ENCODE assay signal across 1 cellular context in the genomic region with DNA sequence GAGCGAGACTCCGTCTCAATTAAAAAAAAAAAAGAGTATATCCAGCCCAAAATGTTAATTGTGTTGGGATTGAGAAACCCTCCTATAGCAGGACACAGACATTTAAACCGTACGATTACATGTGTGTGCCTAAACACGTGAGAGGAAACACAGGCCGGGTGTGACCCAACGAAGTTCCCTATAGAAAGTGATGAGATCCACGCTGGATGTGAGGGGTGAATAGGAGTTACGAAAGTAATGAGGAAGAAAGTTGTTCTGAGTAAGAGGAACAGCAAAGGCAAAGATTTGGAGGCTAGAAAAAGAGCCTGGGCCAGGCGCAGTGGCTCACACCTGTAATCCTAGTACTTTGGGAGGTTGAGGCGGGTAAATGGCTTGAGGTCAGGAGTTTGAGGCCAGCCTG.
TF ChIP-seq lines count a peak whose summit lies in the region.

No MANE protein-coding gene starts in this region.

TF ChIP-seq in WTC11, 78 proteins besides CTCF, POLR2A, EP300 and RAD21 (continued from another document):
- TF ChIP-seq, protein P1, sequence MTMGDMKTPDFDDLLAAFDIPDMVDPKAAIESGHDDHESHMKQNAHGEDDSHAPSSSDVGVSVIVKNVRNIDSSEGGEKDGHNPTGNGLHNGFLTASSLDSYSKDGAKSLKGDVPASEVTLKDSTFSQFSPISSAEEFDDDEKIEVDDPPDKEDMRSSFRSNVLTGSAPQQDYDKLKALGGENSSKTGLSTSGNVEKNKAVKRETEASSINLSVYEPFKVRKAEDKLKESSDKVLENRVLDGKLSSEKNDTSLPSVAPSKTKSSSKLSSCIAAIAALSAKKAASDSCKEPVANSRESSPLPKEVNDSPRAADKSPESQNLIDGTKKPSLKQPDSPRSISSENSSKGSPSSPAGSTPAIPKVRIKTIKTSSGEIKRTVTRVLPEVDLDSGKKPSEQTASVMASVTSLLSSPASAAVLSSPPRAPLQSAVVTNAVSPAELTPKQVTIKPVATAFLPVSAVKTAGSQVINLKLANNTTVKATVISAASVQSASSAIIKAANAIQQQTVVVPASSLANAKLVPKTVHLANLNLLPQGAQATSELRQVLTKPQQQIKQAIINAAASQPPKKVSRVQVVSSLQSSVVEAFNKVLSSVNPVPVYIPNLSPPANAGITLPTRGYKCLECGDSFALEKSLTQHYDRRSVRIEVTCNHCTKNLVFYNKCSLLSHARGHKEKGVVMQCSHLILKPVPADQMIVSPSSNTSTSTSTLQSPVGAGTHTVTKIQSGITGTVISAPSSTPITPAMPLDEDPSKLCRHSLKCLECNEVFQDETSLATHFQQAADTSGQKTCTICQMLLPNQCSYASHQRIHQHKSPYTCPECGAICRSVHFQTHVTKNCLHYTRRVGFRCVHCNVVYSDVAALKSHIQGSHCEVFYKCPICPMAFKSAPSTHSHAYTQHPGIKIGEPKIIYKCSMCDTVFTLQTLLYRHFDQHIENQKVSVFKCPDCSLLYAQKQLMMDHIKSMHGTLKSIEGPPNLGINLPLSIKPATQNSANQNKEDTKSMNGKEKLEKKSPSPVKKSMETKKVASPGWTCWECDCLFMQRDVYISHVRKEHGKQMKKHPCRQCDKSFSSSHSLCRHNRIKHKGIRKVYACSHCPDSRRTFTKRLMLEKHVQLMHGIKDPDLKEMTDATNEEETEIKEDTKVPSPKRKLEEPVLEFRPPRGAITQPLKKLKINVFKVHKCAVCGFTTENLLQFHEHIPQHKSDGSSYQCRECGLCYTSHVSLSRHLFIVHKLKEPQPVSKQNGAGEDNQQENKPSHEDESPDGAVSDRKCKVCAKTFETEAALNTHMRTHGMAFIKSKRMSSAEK (CRISPR knock-in tag; IDR thresholded peaks at IDR 0.05; ENCODE audit: borderline replicate concordance): no peak
- TF ChIP-seq, protein P2, sequence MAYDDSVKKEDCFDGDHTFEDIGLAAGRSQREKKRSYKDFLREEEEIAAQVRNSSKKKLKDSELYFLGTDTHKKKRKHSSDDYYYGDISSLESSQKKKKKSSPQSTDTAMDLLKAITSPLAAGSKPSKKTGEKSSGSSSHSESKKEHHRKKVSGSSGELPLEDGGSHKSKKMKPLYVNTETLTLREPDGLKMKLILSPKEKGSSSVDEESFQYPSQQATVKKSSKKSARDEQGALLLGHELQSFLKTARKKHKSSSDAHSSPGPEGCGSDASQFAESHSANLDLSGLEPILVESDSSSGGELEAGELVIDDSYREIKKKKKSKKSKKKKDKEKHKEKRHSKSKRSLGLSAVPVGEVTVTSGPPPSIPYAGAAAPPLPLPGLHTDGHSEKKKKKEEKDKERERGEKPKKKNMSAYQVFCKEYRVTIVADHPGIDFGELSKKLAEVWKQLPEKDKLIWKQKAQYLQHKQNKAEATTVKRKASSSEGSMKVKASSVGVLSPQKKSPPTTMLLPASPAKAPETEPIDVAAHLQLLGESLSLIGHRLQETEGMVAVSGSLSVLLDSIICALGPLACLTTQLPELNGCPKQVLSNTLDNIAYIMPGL (CRISPR knock-in tag; IDR thresholded peaks at IDR 0.05): no peak
- no peak for TF ChIP-seq ESRRA (CRISPR knock-in tag; IDR thresholded peaks at IDR 0.05; ENCODE audit: borderline replicate concordance)
